Comparison of ENCODE assay signal across 1 cellular context in genomic region chr17:1979182-1979980, GRCh38.
TF ChIP-seq lines count a peak whose summit lies in the region.

No MANE protein-coding gene starts in this region.

TF ChIP-seq in HEK293, 187 proteins besides CTCF, POLR2A, EP300 and RAD21 (continued from another document):
- TF ChIP-seq ZBTB8A (tag by site-specific recombination; IDR thresholded peaks at IDR 0.05) = peak; percentile 51; the same call in 1 of the 2 replicates
- TF ChIP-seq HOXD13 (CRISPR knock-in tag; IDR thresholded peaks at IDR 0.05; ENCODE audit: borderline replicate concordance) = no peak
TF ChIP-seq in HEK293: peak in this region for 4.
